ENCODE assay signal across 9 cellular contexts in genomic region chr1:155175281-155175926, GRCh38. TPM values are rescaled to one million over a fixed set of nuclear protein-coding genes. Genes with fewer than 3 reads are reported as not detected.
A peak's percentile ranks its signal among the peaks of the same experiment; 100 is the strongest.
DNase-seq lines count a peak whose midpoint lies in the region; ATAC-seq and TF ChIP-seq lines count a peak whose summit lies in the region.
"Had no signal": no experiment of that assay in that cellular context is flagged by ENCODE, and none has a peak within 500 bp of the region (broad histone marks: within the 10 kb centered on the region; RNA-seq: fewer than 3 reads in every experiment).

No MANE protein-coding gene starts in this region.

- H4K20me1 ChIP-seq in MM.1S (ENCODE audit: insufficient read depth, low read length): no peaks in the 10 kb centered on the region

- peaks cover 35% of the 10 kb centered on the region for H3K36me3 ChIP-seq in iPS-15b (ENCODE audit: control insufficient read depth, insufficient read depth, low read length)
- peaks cover 5% of the 10 kb centered on the region for H3K36me3 ChIP-seq in suprapubic skin
- H3K36me3 ChIP-seq in MM.1S (replicated peaks; ENCODE audit: insufficient read depth, low read length): no peaks in the 10 kb centered on the region

- no peak for TF ChIP-seq EP300 in suprapubic skin (IDR thresholded peaks at IDR 0.05)

- H3K36me3 Mint-ChIP-seq in activated CD4-positive, alpha-beta T cell treated with anti-CD3 and anti-CD28 coated beads, Interleukin-2, amount 10 ng/mL, durations not matched to agents 7 days and 5 days (ENCODE audit: low read depth): peaks cover 27% of the 10 kb centered on the region
- peaks cover 20% of the 10 kb centered on the region for H3K36me3 Mint-ChIP-seq in activated CD4-positive, alpha-beta memory T cell treated with anti-CD3 and anti-CD28 coated beads for 36 hours

- H3K27ac Mint-ChIP-seq in activated CD4-positive, alpha-beta T cell treated with anti-CD3 and anti-CD28 coated beads, Interleukin-2, amount 10 ng/mL, durations not matched to agents 7 days and 5 days: peak overlapping the region; percentile 41
- H3K27ac Mint-ChIP-seq in activated CD4-positive, alpha-beta memory T cell treated with anti-CD3 and anti-CD28 coated beads for 36 hours: peak overlapping the region; percentile 28

- H3K4me1 ChIP-seq in iPS-15b (ENCODE audit: control insufficient read depth, insufficient read depth, low read length) (peaks cover 4% of the 10 kb centered on the region), suprapubic skin (peaks cover 41% of the 10 kb centered on the region), MM.1S (ENCODE audit: low read length) (peaks cover 21% of the 10 kb centered on the region)

- H3K9me2 ChIP-seq in MM.1S (replicated peaks; ENCODE audit: insufficient read depth, low read length): no peaks in the 10 kb centered on the region

- H3K4me3 ChIP-seq in iPS-15b (ENCODE audit: low read depth, low read length) (peak overlapping the region; percentile 95), suprapubic skin (no peak overlapping the region), MM.1S (ENCODE audit: low read length) (no peak overlapping the region)

- POLR2A ChIA-PET in activated CD4-positive, alpha-beta T cell treated with anti-CD3 and anti-CD28 coated beads, Interleukin-2, amount 10 ng/mL, durations not matched to agents 7 days and 5 days (lab: Charles Lee): no interaction called here
- POLR2A ChIA-PET in activated CD4-positive, alpha-beta memory T cell treated with anti-CD3 and anti-CD28 coated beads for 36 hours (lab: Charles Lee): interaction anchor here (1.5 to 7.5 kb wide), 5 partner anchors 9 to 90 kb away, joined by 5 to 70 read pairs (median 12); a partner anchor contains a TSS

- H3K27me3 ChIP-seq in iPS-15b (ENCODE audit: control insufficient read depth, insufficient read depth, low read length) (no peaks in the 10 kb centered on the region), suprapubic skin (peaks cover 15% of the 10 kb centered on the region), MM.1S (replicated peaks; ENCODE audit: insufficient read depth, low read length) (peaks cover 47% of the 10 kb centered on the region)

- no peaks in the 10 kb centered on the region for H3K9me3 Mint-ChIP-seq in activated CD4-positive, alpha-beta T cell treated with anti-CD3 and anti-CD28 coated beads, Interleukin-2, amount 10 ng/mL, durations not matched to agents 7 days and 5 days
- no peaks in the 10 kb centered on the region for H3K9me3 Mint-ChIP-seq in activated CD4-positive, alpha-beta memory T cell treated with anti-CD3 and anti-CD28 coated beads for 36 hours

- TF ChIP-seq POLR2A in suprapubic skin (IDR thresholded peaks at IDR 0.05): no peak

- intact Hi-C loops in activated CD4-positive, alpha-beta memory T cell treated with anti-CD3 and anti-CD28 coated beads for 36 hours (cut with micrococcal nuclease): no loop called here

- DNase-seq in activated CD4-positive, alpha-beta T cell treated with anti-CD3 and anti-CD28 coated beads, Interleukin-2, amount 10 ng/mL, durations not matched to agents 7 days and 5 days: no peak
- DNase-seq in activated CD4-positive, alpha-beta T cell treated with anti-CD3 and anti-CD28 coated beads for 48 hours: no peak
- no peak for DNase-seq in activated CD4-positive, alpha-beta memory T cell treated with anti-CD3 and anti-CD28 coated beads for 36 hours
- DNase-seq in suprapubic skin (ENCODE audit: low spot score in 2 of 2): peak; percentile 62 to 78
- no peak for DNase-seq in MM.1S
- DNase-seq in NCI-H1417 (lab: John Stamatoyannopoulos, UW): no peak
- DNase-seq: NCI-H226 had no signal

- no peaks in the 10 kb centered on the region for H3K27me3 Mint-ChIP-seq in activated CD4-positive, alpha-beta T cell treated with anti-CD3 and anti-CD28 coated beads, Interleukin-2, amount 10 ng/mL, durations not matched to agents 7 days and 5 days
- H3K27me3 Mint-ChIP-seq in activated CD4-positive, alpha-beta memory T cell treated with anti-CD3 and anti-CD28 coated beads for 36 hours: no peaks in the 10 kb centered on the region

- no peaks in the 10 kb centered on the region for H3K9me3 ChIP-seq in iPS-15b (ENCODE audit: control insufficient read depth, insufficient read depth, low read length)
- no peaks in the 10 kb centered on the region for H3K9me3 ChIP-seq in suprapubic skin
- no peaks in the 10 kb centered on the region for H3K9me3 ChIP-seq in MM.1S (replicated peaks; ENCODE audit: insufficient read depth, low read length)

- no peaks in the 10 kb centered on the region for H3F3A ChIP-seq in MM.1S (ENCODE audit: insufficient read depth, low read length)

- H2AFZ ChIP-seq in MM.1S (ENCODE audit: low read length): no peak overlapping the region

- H3K4me1 Mint-ChIP-seq in activated CD4-positive, alpha-beta T cell treated with anti-CD3 and anti-CD28 coated beads, Interleukin-2, amount 10 ng/mL, durations not matched to agents 7 days and 5 days: peaks cover 53% of the 10 kb centered on the region
- H3K4me1 Mint-ChIP-seq in activated CD4-positive, alpha-beta memory T cell treated with anti-CD3 and anti-CD28 coated beads for 36 hours (ENCODE audit: low read depth): peaks cover 46% of the 10 kb centered on the region

- peak overlapping the region; percentile 37 for H3K9ac ChIP-seq in iPS-15b (ENCODE audit: low read depth, low read length)
- no peak overlapping the region for H3K9ac ChIP-seq in MM.1S (ENCODE audit: low read length)

- CTCF ChIA-PET in activated CD4-positive, alpha-beta T cell treated with anti-CD3 and anti-CD28 coated beads, Interleukin-2, amount 10 ng/mL, durations not matched to agents 7 days and 5 days (lab: Charles Lee): interaction anchor here (0.6 to 4.6 kb wide), 8 partner anchors 8 to 90 kb away, joined by 3 to 52 read pairs (median 4); no protein-coding TSS in a partner anchor
- CTCF ChIA-PET in activated CD4-positive, alpha-beta memory T cell treated with anti-CD3 and anti-CD28 coated beads for 36 hours (lab: Charles Lee): interaction anchor here (0.9 to 8.5 kb wide), 15 partner anchors 8 to 841 kb away, joined by 3 to 201 read pairs (median 6); partner anchors contain the start of genes MTX1, PMVK, SLC50A1 and THBS3

- TF ChIP-seq CTCF in suprapubic skin (IDR thresholded peaks at IDR 0.05) (no peak), MM.1S (IDR thresholded peaks at IDR 0.05; ENCODE audit: low read length) (no peak)

- no peak overlapping the region for H3K27ac ChIP-seq in suprapubic skin
- H3K27ac ChIP-seq in MM.1S (ENCODE audit: low read length): no peak overlapping the region

- no peak for ATAC-seq in GM21576 (IDR thresholded peaks at IDR 0.05; ENCODE audit: unreplicated experiment)

- no peak overlapping the region for H3K4me2 ChIP-seq in MM.1S (ENCODE audit: low read depth, low read length)

- 89% methylated on average over 10 of the region's 12 CpGs for WGBS in suprapubic skin

- H3K79me2 ChIP-seq in MM.1S (ENCODE audit: low read length): peaks cover 18% of the 10 kb centered on the region

- peak overlapping the region; percentile 96 for H3K4me3 Mint-ChIP-seq in activated CD4-positive, alpha-beta T cell treated with anti-CD3 and anti-CD28 coated beads, Interleukin-2, amount 10 ng/mL, durations not matched to agents 7 days and 5 days
- peak overlapping the region; percentile 93 for H3K4me3 Mint-ChIP-seq in activated CD4-positive, alpha-beta memory T cell treated with anti-CD3 and anti-CD28 coated beads for 36 hours

RNA-seq across cellular contexts. Expression of gene TRIM46, which starts 1.8 kb away (rescaled TPM):
- 10 to 100 TPM; 14.2 to 15.5 TPM for total RNA-seq in activated CD4-positive, alpha-beta T cell treated with anti-CD3 and anti-CD28 coated beads, Interleukin-2, amount 10 ng/mL, durations not matched to agents 7 days and 5 days
- 1 to 10 TPM; 6.3 to 7.1 TPM for total RNA-seq in activated CD4-positive, alpha-beta memory T cell treated with anti-CD3 and anti-CD28 coated beads for 36 hours
- total RNA-seq in suprapubic skin: under 1 TPM in 2 of 4 donors, not detected in 2; 0.34 to 0.80 TPM

RNA-seq across cellular contexts. Expression of gene KRTCAP2, which starts 2.3 kb away (rescaled TPM):
- 100 to 1,000 TPM; 183 to 308 TPM for total RNA-seq in activated CD4-positive, alpha-beta T cell treated with anti-CD3 and anti-CD28 coated beads, Interleukin-2, amount 10 ng/mL, durations not matched to agents 7 days and 5 days
- total RNA-seq in activated CD4-positive, alpha-beta memory T cell treated with anti-CD3 and anti-CD28 coated beads for 36 hours: 100 to 1,000 TPM; 138 to 146 TPM
- total RNA-seq in suprapubic skin: 100 to 1,000 TPM in 2 of 4 donors, 10 to 100 TPM in 2; 77.1 to 180 (median 113) TPM

RNA-seq across cellular contexts. Expression of gene THBS3, which starts 32.3 kb away (rescaled TPM):
- total RNA-seq in activated CD4-positive, alpha-beta T cell treated with anti-CD3 and anti-CD28 coated beads, Interleukin-2, amount 10 ng/mL, durations not matched to agents 7 days and 5 days: 10 to 100 TPM; 21.2 to 23.6 TPM
- total RNA-seq in activated CD4-positive, alpha-beta memory T cell treated with anti-CD3 and anti-CD28 coated beads for 36 hours: 10 to 100 TPM; 15.6 to 17.3 TPM
- total RNA-seq in suprapubic skin: 10 to 100 TPM; 21.4 to 90.8 (median 26.7) TPM

RNA-seq across cellular contexts. Expression of gene MTX1, which starts 33.1 kb away (rescaled TPM):
- 10 to 100 TPM; 32.8 to 37.3 TPM for total RNA-seq in activated CD4-positive, alpha-beta T cell treated with anti-CD3 and anti-CD28 coated beads, Interleukin-2, amount 10 ng/mL, durations not matched to agents 7 days and 5 days
- 10 to 100 TPM; 45.2 to 47.9 TPM for total RNA-seq in activated CD4-positive, alpha-beta memory T cell treated with anti-CD3 and anti-CD28 coated beads for 36 hours
- 10 to 100 TPM; 19.8 to 51.7 (median 36.9) TPM for total RNA-seq in suprapubic skin

RNA-seq across cellular contexts. Expression of gene DPM3, which starts 35.1 kb away (rescaled TPM):
- 10 to 100 TPM; 50.1 to 58.9 TPM for total RNA-seq in activated CD4-positive, alpha-beta T cell treated with anti-CD3 and anti-CD28 coated beads, Interleukin-2, amount 10 ng/mL, durations not matched to agents 7 days and 5 days
- 10 to 100 TPM; 34.1 to 37.7 TPM for total RNA-seq in activated CD4-positive, alpha-beta memory T cell treated with anti-CD3 and anti-CD28 coated beads for 36 hours
- total RNA-seq in suprapubic skin: 10 to 100 TPM; 23.7 to 43.7 (median 30.2) TPM

Comparison
In these comparisons a context has a peak if more than half of its experiments do, and no peak if none do; other contexts are left out.
1. DNase-seq: peak in suprapubic skin (2 of 2); none in activated CD4-positive, alpha-beta T cell treated with anti-CD3 and anti-CD28 coated beads, Interleukin-2, amount 10 ng/mL, durations not matched to agents 7 days and 5 days (single experiment), activated CD4-positive, alpha-beta T cell treated with anti-CD3 and anti-CD28 coated beads for 48 hours (single experiment), activated CD4-positive, alpha-beta memory T cell treated with anti-CD3 and anti-CD28 coated beads for 36 hours (single experiment), MM.1S (single experiment) and NCI-H1417 (0 of 3).
2. RNA of gene TRIM46, which starts 1.8 kb away (total RNA-seq): 14.2 to 15.5 TPM in activated CD4-positive, alpha-beta T cell treated with anti-CD3 and anti-CD28 coated beads, Interleukin-2, amount 10 ng/mL, durations not matched to agents 7 days and 5 days and 6.3 to 7.1 TPM in activated CD4-positive, alpha-beta memory T cell treated with anti-CD3 and anti-CD28 coated beads for 36 hours; 0.34 to 0.80 TPM in suprapubic skin; every median in the first group is over 4 times any median in the second.